In genomic region chr7:45130910-45131309, GRCh38 we compare ENCODE assay signal across 31 cellular contexts. TPM values are rescaled to one million over a fixed set of nuclear protein-coding genes. Genes with fewer than 3 reads are reported as not detected.
"Had no signal": no experiment of that assay in that cellular context is flagged by ENCODE, and none has a peak within 500 bp of the region (broad histone marks: within the 10 kb centered on the region; RNA-seq: fewer than 3 reads in every experiment).

No MANE protein-coding gene starts in this region.

- H3K27ac Mint-ChIP-seq: activated B cell treated with CpG ODN at 0.5 μM for 24 hours; activated CD4-positive, alpha-beta memory T cell treated with anti-CD3 and anti-CD28 coated beads, Interleukin-2, amount 10 ng/mL, durations not matched to agents 7 days and 5 days; activated naive CD4-positive, alpha-beta T cell treated with anti-CD3 and anti-CD28 coated beads, Interleukin-2, amount 50 U/mL, for 24 hours; activated naive CD8-positive, alpha-beta T cell treated with anti-CD3 and anti-CD28 coated beads, Interleukin-2, amount 10 ng/mL, durations not matched to agents 7 days and 5 days; activated T-cell treated with anti-CD3 and anti-CD28 coated beads, Interleukin-2, amount 50 U/mL, for 72 hours had no signal

- H3K27me3 ChIP-seq: ascending aorta, cardiac muscle cell had no signal

- H3K9me3 Mint-ChIP-seq: activated B cell treated with CpG ODN at 0.5 μM for 24 hours; activated CD4-positive, alpha-beta memory T cell treated with anti-CD3 and anti-CD28 coated beads, Interleukin-2, amount 10 ng/mL, durations not matched to agents 7 days and 5 days; activated naive CD4-positive, alpha-beta T cell treated with anti-CD3 and anti-CD28 coated beads, Interleukin-2, amount 50 U/mL, for 24 hours; activated naive CD8-positive, alpha-beta T cell treated with anti-CD3 and anti-CD28 coated beads, Interleukin-2, amount 10 ng/mL, durations not matched to agents 7 days and 5 days; activated T-cell treated with anti-CD3 and anti-CD28 coated beads, Interleukin-2, amount 50 U/mL, for 72 hours; activated T-helper 17 cell treated with anti-CD3 and anti-CD28 coated beads, Interleukin-2, amount 50 U/mL, for 72 hours; central memory CD8-positive, alpha-beta T cell had no signal

- H3K4me3 ChIP-seq: ascending aorta, cardiac muscle cell, PC-9 had no signal

- H3K4me1 ChIP-seq: ascending aorta had no signal

- H3K4me3 Mint-ChIP-seq: activated B cell treated with CpG ODN at 0.5 μM for 24 hours; activated CD4-positive, alpha-beta memory T cell treated with anti-CD3 and anti-CD28 coated beads, Interleukin-2, amount 10 ng/mL, durations not matched to agents 7 days and 5 days; activated naive CD4-positive, alpha-beta T cell treated with anti-CD3 and anti-CD28 coated beads, Interleukin-2, amount 50 U/mL, for 24 hours; activated naive CD8-positive, alpha-beta T cell treated with anti-CD3 and anti-CD28 coated beads, Interleukin-2, amount 10 ng/mL, durations not matched to agents 7 days and 5 days; activated T-cell treated with anti-CD3 and anti-CD28 coated beads, Interleukin-2, amount 50 U/mL, for 72 hours; activated T-helper 17 cell treated with anti-CD3 and anti-CD28 coated beads, Interleukin-2, amount 50 U/mL, for 72 hours; central memory CD8-positive, alpha-beta T cell had no signal

- H3K9me3 ChIP-seq: ascending aorta had no signal

- H3K36me3 ChIP-seq: ascending aorta, cardiac muscle cell had no signal

- H3K36me3 Mint-ChIP-seq: activated naive CD4-positive, alpha-beta T cell treated with anti-CD3 and anti-CD28 coated beads, Interleukin-2, amount 50 U/mL, for 24 hours; activated naive CD8-positive, alpha-beta T cell treated with anti-CD3 and anti-CD28 coated beads, Interleukin-2, amount 10 ng/mL, durations not matched to agents 7 days and 5 days had no signal

- H3K4me2 ChIP-seq: PC-9 had no signal

- H2AFZ ChIP-seq: PC-9 had no signal

- H3K27me3 Mint-ChIP-seq: activated B cell treated with CpG ODN at 0.5 μM for 24 hours; activated CD4-positive, alpha-beta memory T cell treated with anti-CD3 and anti-CD28 coated beads, Interleukin-2, amount 10 ng/mL, durations not matched to agents 7 days and 5 days; activated naive CD4-positive, alpha-beta T cell treated with anti-CD3 and anti-CD28 coated beads, Interleukin-2, amount 50 U/mL, for 24 hours; activated naive CD8-positive, alpha-beta T cell treated with anti-CD3 and anti-CD28 coated beads, Interleukin-2, amount 10 ng/mL, durations not matched to agents 7 days and 5 days; activated T-helper 17 cell treated with anti-CD3 and anti-CD28 coated beads, Interleukin-2, amount 50 U/mL, for 72 hours; central memory CD8-positive, alpha-beta T cell had no signal

- H3K27ac ChIP-seq: ascending aorta, cardiac muscle cell, PC-9, VCaP had no signal

- DNase-seq: activated B cell treated with CpG ODN at 0.5 μM for 24 hours; activated CD4-positive, alpha-beta memory T cell treated with anti-CD3 and anti-CD28 coated beads, Interleukin-2, amount 10 ng/mL, durations not matched to agents 7 days and 5 days; activated CD4-positive, alpha-beta T cell treated with anti-CD3 and anti-CD28 coated beads for 4 hours; activated CD4-positive, CD25-positive, alpha-beta regulatory T cell treated with anti-CD3 and anti-CD28 coated beads, Interleukin-2, amount 50 U/mL, for 72 hours; activated CD8-positive, alpha-beta memory T cell treated with anti-CD3 and anti-CD28 coated beads for 24 hours; activated effector memory CD4-positive, alpha-beta T cell treated with anti-CD3 and anti-CD28 coated beads, Interleukin-2, amount 50 U/mL, for 16 hours; activated naive CD4-positive, alpha-beta T cell treated with Interleukin-2 at 50 U/mL for 16 hours; activated naive CD8-positive, alpha-beta T cell treated with anti-CD3 and anti-CD28 coated beads, Interleukin-2, amount 10 ng/mL, durations not matched to agents 7 days and 5 days; activated T-cell treated with anti-CD3 and anti-CD28 coated beads, Interleukin-2, amount 50 U/mL, for 1 hour; activated T-cell treated with anti-CD3 and anti-CD28 coated beads, Interleukin-2, amount 50 U/mL, for 72 hours; amygdala; NCI-H1417; NCI-H146; NCI-H187; NCI-H2029 treated with DMSO at 0.1 percent for 48 hours; NCI-H2171; NCI-H446 treated with DMSO at 0.1 percent for 48 hours; NCI-H524; PC-9; Right ventricle myocardium superior; SW 1271; T-helper 1 cell; T-helper 2 cell; T-helper 9 cell had no signal

RNA-seq across cellular contexts. Expression of gene RAMP3, which starts 26.7 kb away (rescaled TPM):
- total RNA-seq: activated B cell treated with CpG ODN at 0.5 μM for 24 hours; activated CD4-positive, alpha-beta memory T cell treated with anti-CD3 and anti-CD28 coated beads, Interleukin-2, amount 10 ng/mL, durations not matched to agents 7 days and 5 days; activated naive CD8-positive, alpha-beta T cell treated with anti-CD3 and anti-CD28 coated beads, Interleukin-2, amount 10 ng/mL, durations not matched to agents 7 days and 5 days; activated T-helper 17 cell treated with anti-CD3 and anti-CD28 coated beads, Interleukin-2, amount 50 U/mL, for 72 hours; cardiac muscle cell; OCI-LY7; PC-9 had no signal
- polyA plus RNA-seq: cardiac muscle cell had no signal

RNA-seq across cellular contexts. Expression of gene NACAD, which starts 42.1 kb away (rescaled TPM):
- total RNA-seq: OCI-LY7 had no signal
